ENCODE assay signal across 22 cellular contexts in the genomic region with DNA sequence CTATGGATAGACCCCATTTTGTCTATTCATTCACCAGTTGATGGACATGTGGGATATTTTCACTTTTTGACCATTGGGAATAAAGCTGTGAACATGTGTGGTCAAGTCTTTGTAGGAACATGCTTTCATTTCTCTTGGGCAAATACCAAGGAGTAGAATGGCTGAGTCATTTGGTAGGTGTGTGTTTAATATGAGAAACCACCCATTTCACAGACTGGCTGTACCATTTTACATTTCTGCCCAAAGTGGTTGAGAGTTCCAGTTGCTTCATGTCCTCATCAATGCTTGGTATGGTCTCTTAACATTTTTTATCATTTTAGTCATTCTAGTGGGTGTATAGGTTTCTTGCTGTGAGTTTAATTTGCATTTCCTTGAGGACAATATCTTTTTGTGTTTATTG.
DNase-seq lines count a peak whose midpoint lies in the region; FAIRE-seq and TF ChIP-seq lines count a peak whose summit lies in the region.
"Had no signal": no experiment of that assay in that cellular context is flagged by ENCODE, and none has a peak within 500 bp of the region (broad histone marks: within the 10 kb centered on the region; RNA-seq: fewer than 3 reads in every experiment).

No MANE protein-coding gene starts in this region.

- no peak overlapping the region for H3K4me2 ChIP-seq in astrocyte (ENCODE audit: low read length)
- H3K4me2 ChIP-seq: GM23338 had no signal

- H3K27me3 ChIP-seq in breast epithelium (no peaks in the 10 kb centered on the region), astrocyte (ENCODE audit: insufficient read depth, low read length) (no peaks in the 10 kb centered on the region)
- H3K27me3 ChIP-seq: BE2C had no signal

- POLR2A ChIA-PET in MCF 10A (lab: Yijun Ruan, JAX), result interaction anchor here (1.1 to 6.2 kb wide), 4 partner anchors 12 to 33 kb away, joined by 3 to 83 read pairs (median 3); no protein-coding TSS in a partner anchor

- no peak overlapping the region for H3K9ac ChIP-seq in astrocyte (ENCODE audit: low read length)

- FAIRE-seq in astrocyte (lab: Jason Lieb, UNC), result peak; percentile 5
- FAIRE-seq: GM12892, GM18507, H54 had no signal

- H3K4me1 ChIP-seq in breast epithelium (no peaks in the 10 kb centered on the region), astrocyte (ENCODE audit: insufficient read depth, low read length) (peaks cover 4% of the 10 kb centered on the region)
- H3K4me1 ChIP-seq: BE2C, Caco-2 had no signal

- H4K20me1 ChIP-seq in astrocyte (ENCODE audit: insufficient read depth, low read length), result no peaks in the 10 kb centered on the region

- H3K4me1 Mint-ChIP-seq in MCF 10A (ENCODE audit: insufficient read depth, unreplicated experiment) (peaks cover 30% of the 10 kb centered on the region), astrocyte (ENCODE audit: low read depth, unreplicated experiment) (peaks cover 7% of the 10 kb centered on the region)

- intact Hi-C loops in MCF 10A (cut with micrococcal nuclease), result no loop called here
- intact Hi-C loops in breast epithelium (cut with DNase I; ENCODE audit: low total_unique reads), result no loop called here

- H3K27ac ChIP-seq in breast epithelium (no peak overlapping the region), astrocyte (ENCODE audit: low read depth, low read length) (no peak overlapping the region), epithelial cell of prostate (peak overlapping the region; percentile 24)
- H3K27ac ChIP-seq: HL-60 had no signal

- CTCF ChIA-PET in MCF 10A (lab: Yijun Ruan, JAX), result interaction anchor here (1.0 to 1.4 kb wide), 2 partner anchors 11 to 110 kb away, joined by 3 to 7 read pairs; no protein-coding TSS in a partner anchor

- H3K27me3 Mint-ChIP-seq in MCF 10A (ENCODE audit: insufficient read depth, unreplicated experiment) (no peaks in the 10 kb centered on the region), astrocyte (ENCODE audit: low read depth, unreplicated experiment) (no peaks in the 10 kb centered on the region)
- H3K27me3 Mint-ChIP-seq: CD4-positive, CD25-positive, alpha-beta regulatory T cell had no signal

- no peak for TF ChIP-seq CTCF in MCF 10A (IDR thresholded peaks at IDR 0.05; ENCODE audit: unreplicated experiment)
- no peak for TF ChIP-seq CTCF in breast epithelium (IDR thresholded peaks at IDR 0.05)
- TF ChIP-seq CTCF in astrocyte (IDR thresholded peaks at IDR 0.05; ENCODE audit: insufficient read depth, low read depth, low read length), result no peak

- H3K4me3 Mint-ChIP-seq in MCF 10A (ENCODE audit: unreplicated experiment) (no peak overlapping the region), astrocyte (ENCODE audit: unreplicated experiment) (no peak overlapping the region)
- H3K4me3 Mint-ChIP-seq: CD4-positive, CD25-positive, alpha-beta regulatory T cell; GM23338; HFFc6 had no signal

- TF ChIP-seq POLR2A in breast epithelium (IDR thresholded peaks at IDR 0.05), result no peak

- H3K9me3 ChIP-seq in breast epithelium (no peaks in the 10 kb centered on the region), astrocyte (ENCODE audit: insufficient read depth, low read depth, low read length) (peaks cover 3% of the 10 kb centered on the region)
- H3K9me3 ChIP-seq: Caco-2 had no signal

- H3K4me3 ChIP-seq in breast epithelium (no peak overlapping the region), astrocyte (ENCODE audit: insufficient read depth, low read depth, low read length) (no peak overlapping the region)
- H3K4me3 ChIP-seq: GM23338 had no signal

- no TSS peak for BruUV-seq in MCF 10A (replicated peaks; lab: Mats Ljungman, UMichigan)

- H3K27ac Mint-ChIP-seq in MCF 10A (ENCODE audit: low read depth, unreplicated experiment), result peak overlapping the region; percentile 79
- no peak overlapping the region for H3K27ac Mint-ChIP-seq in astrocyte (ENCODE audit: unreplicated experiment)
- H3K27ac Mint-ChIP-seq: CD4-positive, CD25-positive, alpha-beta regulatory T cell; GM23338; HFFc6 had no signal

- no peak overlapping the region for H2AFZ ChIP-seq in astrocyte (ENCODE audit: low read depth, low read length)
- H2AFZ ChIP-seq: GM23338 had no signal

- H3K36me3 Mint-ChIP-seq in MCF 10A (ENCODE audit: insufficient read depth, unreplicated experiment), result peaks cover 6% of the 10 kb centered on the region
- no peaks in the 10 kb centered on the region for H3K36me3 Mint-ChIP-seq in astrocyte (ENCODE audit: low read depth, unreplicated experiment)

- H3K36me3 ChIP-seq in breast epithelium, result no peaks in the 10 kb centered on the region
- no peaks in the 10 kb centered on the region for H3K36me3 ChIP-seq in astrocyte (ENCODE audit: insufficient read depth, low read length)
- H3K36me3 ChIP-seq: BE2C had no signal

- no peaks in the 10 kb centered on the region for H3K79me2 ChIP-seq in astrocyte (ENCODE audit: insufficient read depth, low read length)

- DNase-seq in MCF 10A (ENCODE audit: unreplicated experiment) (no peak), breast epithelium (ENCODE audit: low spot score in 2 of 2) (no peak), astrocyte (ENCODE audit: low read depth) (no peak), epithelial cell of prostate (ENCODE audit: low read depth, low spot score) (no peak), mesenteric fat pad (ENCODE audit: low spot score) (no peak), NCI-H146 (lab: John Stamatoyannopoulos, UW) (no peak), activated gamma-delta T cell (lab: John Stamatoyannopoulos, UW) (no peak)
- DNase-seq: ACHN; BE2C; C1 segment of cervical spinal cord; Caco-2; CD4-positive, CD25-positive, alpha-beta regulatory T cell; DMS153; DMS79; GDM1; HCEC 1CT; HFFc6 had no signal

- H3K9me3 Mint-ChIP-seq in MCF 10A (ENCODE audit: unreplicated experiment) (peaks cover 7% of the 10 kb centered on the region), astrocyte (ENCODE audit: unreplicated experiment) (no peaks in the 10 kb centered on the region)
- H3K9me3 Mint-ChIP-seq: GM23338 had no signal
